Comparison of ENCODE assay signal across 13 cellular contexts in the genomic region with DNA sequence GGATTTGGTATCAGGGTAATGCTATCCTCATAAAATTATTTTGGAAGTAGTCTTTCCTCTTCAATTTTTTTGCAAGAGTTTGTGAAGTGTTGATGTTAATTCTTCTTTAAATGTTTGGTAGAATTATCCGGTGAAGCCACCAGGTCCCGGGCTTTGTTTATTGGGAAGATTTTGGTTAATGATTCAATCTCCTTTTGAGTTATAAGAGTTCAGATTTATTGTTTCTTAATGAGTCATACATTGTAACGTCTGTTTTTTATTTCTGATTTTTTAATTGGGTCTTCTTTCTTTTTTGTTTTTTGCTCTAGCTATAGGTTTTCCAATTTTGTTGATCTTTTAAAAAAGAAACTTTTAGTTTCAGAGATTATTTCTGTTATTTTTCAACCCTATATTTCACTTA.
"Had no signal": no experiment of that assay in that cellular context is flagged by ENCODE, and none has a peak within 500 bp of the region (broad histone marks: within the 10 kb centered on the region; RNA-seq: fewer than 3 reads in every experiment).

No MANE protein-coding gene starts in this region.

- H3K36me3 ChIP-seq: neural progenitor cell, thyroid gland had no signal

- H3K9ac ChIP-seq: neural progenitor cell, parathyroid adenoma had no signal

- H3K4me2 ChIP-seq: neural progenitor cell had no signal

- DNase-seq: activated CD4-positive, alpha-beta T cell treated with anti-CD3 and anti-CD28 coated beads, Interleukin-2, amount 50 U/mL, for 1 hour; activated effector memory CD4-positive, alpha-beta T cell treated with Interleukin-2 at 50 U/mL for 16 hours; body of pancreas; cortex of kidney; effector CD8-positive, alpha-beta T cell; hippocampal formation; kidney glomerular epithelial cell; retina; thyroid gland had no signal

- ATAC-seq: body of pancreas; stimulated activated effector memory CD8-positive, alpha-beta T cell treated with anti-CD3 and anti-CD28 coated beads, Interleukin-12 subunit alpha, Interleukin-12 subunit beta, amount 100 ng/mL, for 72 hours had no signal

- H3K4me1 ChIP-seq: body of pancreas, neural progenitor cell, parathyroid adenoma, thyroid gland had no signal

- H3K9me3 ChIP-seq: body of pancreas, thyroid gland had no signal

- H3K27me3 ChIP-seq: body of pancreas, neural progenitor cell, thyroid gland had no signal

- H3K4me3 ChIP-seq: body of pancreas, neural progenitor cell, thyroid gland had no signal

- H3K27ac ChIP-seq: body of pancreas, epithelial cell of prostate, neural progenitor cell, parathyroid adenoma, thyroid gland had no signal
